ENCODE assay signal across 31 cellular contexts in genomic region chr12:38662851-38663250, GRCh38.
A peak's percentile ranks its signal among the peaks of the same experiment; 100 is the strongest.
DNase-seq lines count a peak whose midpoint lies in the region; ATAC-seq and TF ChIP-seq lines count a peak whose summit lies in the region.
"Had no signal": no experiment of that assay in that cellular context is flagged by ENCODE, and none has a peak within 500 bp of the region (broad histone marks: within the 10 kb centered on the region; RNA-seq: fewer than 3 reads in every experiment).

No MANE protein-coding gene starts in this region.

- no peak overlapping the region for H2AFZ ChIP-seq in MM.1S (ENCODE audit: low read length)
- H2AFZ ChIP-seq: GM23338, hepatocyte had no signal

- peak overlapping the region; percentile 34 for H3K4me2 ChIP-seq in MM.1S (ENCODE audit: low read depth, low read length)
- H3K4me2 ChIP-seq: BLaER1, GM23338, hepatocyte had no signal

- peak; percentile 44 for DNase-seq in GF-D8 (lab: John Stamatoyannopoulos, UW)
- DNase-seq in MM.1S, result peak; percentile 41
- peak; percentile 5 to 78 for DNase-seq in cardiac fibroblast (ENCODE audit: low read depth in 2 of 2)
- peak; percentile 6 for DNase-seq in iris pigment epithelial cell (ENCODE audit: low read depth)
- no peak for DNase-seq in GM13976 (ENCODE audit: low spot score)
- DNase-seq in NCI-H345 treated with DMSO at 0.1 percent for 48 hours (lab: John Stamatoyannopoulos, UW; ENCODE audit: unreplicated experiment), result no peak
- DNase-seq: activated CD4-positive, alpha-beta T cell treated with anti-CD3 and anti-CD28 coated beads, Interleukin-2, amount 10 ng/mL, durations not matched to agents 24 days and 14 days; aorta; caudate nucleus; COR-L47; cortex of kidney; DMS53; effector memory CD8-positive, alpha-beta T cell; gastrocnemius medialis; naive thymus-derived CD8-positive, alpha-beta T cell; NCI-H2029; NCI-H526; NK-92 treated with Interleukin-12 subunit alpha and Interleukin-12 subunit beta, amount 100 ng/mL, for 24 hours; Peyer's patch; right cardiac atrium; SHP77; spleen; tibial artery had no signal

- H3K9ac ChIP-seq in MM.1S (ENCODE audit: low read length), result no peak overlapping the region
- H3K9ac ChIP-seq: BLaER1 had no signal

- TF ChIP-seq CTCF in MM.1S (IDR thresholded peaks at IDR 0.05; ENCODE audit: low read length), result no peak
- no peak for TF ChIP-seq CTCF in cardiac fibroblast (IDR thresholded peaks at IDR 0.05; ENCODE audit: low read depth, low read length)
- TF ChIP-seq CTCF in GM13976 (IDR thresholded peaks at IDR 0.05; ENCODE audit: borderline replicate concordance, control extremely low read depth, extremely low read depth, insufficient read depth, missing control alignments), result no peak

- in situ Hi-C loops in GM13976 (cut with MboI; ENCODE audit: low sequenced_read_pairs, unreplicated experiment), result loop anchor here (25.0 kb wide), 1 partner anchor 249 kb away; the partner anchor contains the start of gene CPNE8

- no peaks in the 10 kb centered on the region for H3K9me2 ChIP-seq in MM.1S (replicated peaks; ENCODE audit: insufficient read depth, low read length)

- H4K20me1 ChIP-seq in MM.1S (ENCODE audit: insufficient read depth, low read length), result no peaks in the 10 kb centered on the region
- H4K20me1 ChIP-seq: BLaER1 had no signal

- H3K27ac ChIP-seq in MM.1S (ENCODE audit: low read length), result peak overlapping the region; percentile 69; the same call in 1 of the 2 replicates
- H3K27ac ChIP-seq: BLaER1, gastrocnemius medialis, hepatocyte, Peyer's patch, spleen, tibial artery, vagina, VCaP had no signal

- H3K4me3 ChIP-seq in MM.1S (ENCODE audit: low read length) (peak overlapping the region; percentile 13; the same call in 1 of the 2 replicates), cardiac fibroblast (replicated peaks in 1 of 2; ENCODE audit: low read depth in 2 of 2, low read length in 2 of 2) (no peak overlapping the region)
- H3K4me3 ChIP-seq: BLaER1, gastrocnemius medialis, GM23338, hepatocyte, K562, lung, Peyer's patch, spleen, tibial artery, vagina had no signal

- no peaks in the 10 kb centered on the region for H3K9me3 ChIP-seq in MM.1S (replicated peaks; ENCODE audit: insufficient read depth, low read length)
- H3K9me3 ChIP-seq: gastrocnemius medialis, Peyer's patch, vagina had no signal

- no peak for ATAC-seq in GM18870 (IDR thresholded peaks at IDR 0.05; ENCODE audit: unreplicated experiment)
- ATAC-seq: effector memory CD8-positive, alpha-beta T cell; gastrocnemius medialis; GM23338; K562; naive thymus-derived CD8-positive, alpha-beta T cell; right cardiac atrium had no signal

- H3K27me3 ChIP-seq in MM.1S (replicated peaks; ENCODE audit: insufficient read depth, low read length), result no peaks in the 10 kb centered on the region
- H3K27me3 ChIP-seq: BLaER1, gastrocnemius medialis, hepatocyte, Peyer's patch, spleen, tibial artery, vagina had no signal

- no peaks in the 10 kb centered on the region; the same call in 1 of the 2 replicates for H3K36me3 ChIP-seq in MM.1S (replicated peaks; ENCODE audit: insufficient read depth, low read length)
- H3K36me3 ChIP-seq: BLaER1, gastrocnemius medialis, Peyer's patch, vagina had no signal

- peaks cover 19% of the 10 kb centered on the region for H3K4me1 ChIP-seq in MM.1S (ENCODE audit: low read length)
- H3K4me1 ChIP-seq: gastrocnemius medialis, Peyer's patch, spleen, tibial artery, vagina had no signal

- peaks cover 15% of the 10 kb centered on the region for H3F3A ChIP-seq in MM.1S (ENCODE audit: insufficient read depth, low read length)

- no peaks in the 10 kb centered on the region for H3K79me2 ChIP-seq in MM.1S (ENCODE audit: low read length)
- H3K79me2 ChIP-seq: hepatocyte had no signal

Comparison
In these comparisons a context has a peak if more than half of its experiments do, and no peak if none do; other contexts are left out.
1. DNase-seq: peak in GF-D8 (single experiment), MM.1S (single experiment), cardiac fibroblast (2 of 2) and iris pigment epithelial cell (single experiment); none in GM13976 (single experiment) and NCI-H345 treated with DMSO at 0.1 percent for 48 hours (single experiment).